8 cellular contexts compared by ENCODE assay signal in genomic region chr7:94655884-94656657, GRCh38. TPM values are rescaled to one million over a fixed set of nuclear protein-coding genes. Genes with fewer than 3 reads are reported as not detected.
DNase-seq lines count a peak whose midpoint lies in the region; ATAC-seq and TF ChIP-seq lines count a peak whose summit lies in the region.

SGCE (minus strand) TSS chr7:94656133; CDS start chr7:94656098, 35 bp downstream.

- DNase-seq in NCI-H1105 (lab: John Stamatoyannopoulos, UW) (peak; percentile 69), T-helper 17 cell (peak; percentile 24 to 30 (median 29)), cardiac fibroblast (ENCODE audit: low read depth in 2 of 2) (peak; percentile 86 to 89), iPS-NIHi11 (ENCODE audit: low spot score) (peak; percentile 73), gastrocnemius medialis (peak in 1 of 2 donors; percentile 44)

- H3K4me1 Mint-ChIP-seq in T-helper 17 cell: peaks cover 14% of the 10 kb centered on the region

- ATAC-seq in T-helper 17 cell (no peak), gastrocnemius medialis (peak in 1 of 2 donors; percentile 37), GM19328 (IDR thresholded peaks at IDR 0.05; ENCODE audit: unreplicated experiment) (no peak)

- H3K4me1 ChIP-seq in ACC112 (ENCODE audit: control insufficient read depth, insufficient read depth, low read length, unreplicated experiment): peaks cover 21% of the 10 kb centered on the region
- peaks cover 15 to 17% of the 10 kb centered on the region in 2 donors for H3K4me1 ChIP-seq in gastrocnemius medialis

- H2AFZ ChIP-seq in ACC112 (ENCODE audit: low read length, unreplicated experiment): peak within 1 kb of the TSS; percentile 93

- no peaks in the 10 kb centered on the region for H3K9me3 ChIP-seq in T-helper 17 cell (ENCODE audit: control insufficient read depth, low read length, poor library complexity, severe bottlenecking)
- no peaks in the 10 kb centered on the region for H3K9me3 ChIP-seq in gastrocnemius medialis

- H3K27ac ChIP-seq in ACC112 (ENCODE audit: low read depth, low read length): peak within 1 kb of the TSS; percentile 52
- H3K27ac ChIP-seq in gastrocnemius medialis: peak within 1 kb of the TSS; percentile 12 to 62 (median 54)

- no peaks in the 10 kb centered on the region for H3K36me3 ChIP-seq in ACC112 (ENCODE audit: insufficient read depth, low read length)
- H3K36me3 ChIP-seq in gastrocnemius medialis: no peaks in the 10 kb centered on the region

- in situ Hi-C loops in gastrocnemius medialis (cut with MboI; ENCODE audit: low sequenced_read_pairs in 4 of 4): no loop called here

- H3K27me3 Mint-ChIP-seq in T-helper 17 cell: peaks cover 22% of the 10 kb centered on the region

- peaks cover 47% of the 10 kb centered on the region for H3K79me2 ChIP-seq in ACC112 (ENCODE audit: control insufficient read depth, insufficient read depth, low read length, unreplicated experiment)

- intact Hi-C loops in gastrocnemius medialis (cut with DNase I; ENCODE audit: low total_unique reads): loop anchor here (2.0 to 10.0 kb wide), 4 partner anchors 41 to 221 kb away; no protein-coding TSS in a partner anchor

- no peaks in the 10 kb centered on the region for H3K36me3 Mint-ChIP-seq in T-helper 17 cell (ENCODE audit: low read depth)

- peak within 1 kb of the TSS; percentile 80 for H3K27ac Mint-ChIP-seq in T-helper 17 cell

- H3K4me3 ChIP-seq in ACC112 (ENCODE audit: low read depth, low read length): peak within 1 kb of the TSS; percentile 94
- H3K4me3 ChIP-seq in cardiac fibroblast (replicated peaks in 1 of 2; ENCODE audit: low read depth in 2 of 2, low read length in 2 of 2): peak within 1 kb of the TSS; percentile 67 to 76
- peak within 1 kb of the TSS; percentile 49 to 61 (median 52) for H3K4me3 ChIP-seq in gastrocnemius medialis

- H3K4me3 Mint-ChIP-seq in T-helper 17 cell: peak within 1 kb of the TSS; percentile 79

- TF ChIP-seq CTCF in cardiac fibroblast (IDR thresholded peaks at IDR 0.05; ENCODE audit: low read depth, low read length): peak; percentile 61
- peak in 3 of 5 experiments; percentile 31 to 70 (median 59) for TF ChIP-seq CTCF in gastrocnemius medialis (IDR thresholded peaks at IDR 0.05 in 4 of 5, conservative IDR thresholded peaks at IDR 0.05 in 1 of 5)

- peak; percentile 64 for TF ChIP-seq POLR2A in GM18526 (IDR thresholded peaks at IDR 0.05; ENCODE audit: extremely low read depth, insufficient read length)
- no peak for TF ChIP-seq POLR2A in gastrocnemius medialis (IDR thresholded peaks at IDR 0.05)

- no peaks in the 10 kb centered on the region for H3K27me3 ChIP-seq in ACC112 (ENCODE audit: insufficient read depth, low read length)
- peaks cover 30 to 43% (median 35%) of the 10 kb centered on the region in 3 donors for H3K27me3 ChIP-seq in gastrocnemius medialis

RNA-seq across cellular contexts. Expression of gene SGCE, which starts in this region (rescaled TPM):
- total RNA-seq in T-helper 17 cell (under 1 TPM in 1 of 2 donors, not detected in 1; 0.65 TPM), gastrocnemius medialis (1 to 10 TPM; 5.1 to 8.6 (median 6.1) TPM)

Comparison
In these comparisons a context has a peak if more than half of its experiments do, and no peak if none do; other contexts are left out.
1. Peak in DNase-seq in T-helper 17 cell; RNA of the gene not detected or under 1 TPM.